In the genomic region with DNA sequence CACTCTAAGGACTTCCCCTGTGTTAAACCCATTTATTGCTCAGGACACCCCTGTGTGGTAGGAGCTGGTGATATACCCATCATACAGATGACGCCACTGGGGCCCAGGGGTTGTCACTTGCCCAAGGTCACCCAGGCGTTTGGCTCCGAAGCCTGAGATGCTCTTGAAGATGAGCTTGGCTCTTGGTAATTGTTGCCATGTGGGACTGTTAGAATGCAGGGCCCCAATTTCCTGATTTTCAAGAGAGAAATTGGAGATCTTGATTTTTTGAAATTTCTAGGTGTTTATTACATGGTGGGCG, we compare ENCODE assay signal across 21 cellular contexts.
"Had no signal": no experiment of that assay in that cellular context is flagged by ENCODE, and none has a peak within 500 bp of the region (broad histone marks: within the 10 kb centered on the region; RNA-seq: fewer than 3 reads in every experiment).

No MANE protein-coding gene starts in this region.

- H3K4me1 ChIP-seq: neural progenitor cell, pancreas, prostate gland had no signal

- DNase-seq: hippocampal formation; kidney; left colon; left ventricle myocardium inferior; mesendoderm; naive B cell; natural killer cell; nephron progenitor cell; pancreas; retina; stimulated activated CD4-positive, alpha-beta T cell treated with anti-CD3 and anti-CD28 coated beads, Interleukin-4, amount 100 ng/mL, for 24 hours; stimulated activated naive CD4-positive, alpha-beta T cell; substantia nigra; upper lobe of left lung had no signal

- H3K9me3 ChIP-seq: neutrophil, pancreas, prostate gland had no signal

- H3K27ac ChIP-seq: neural progenitor cell, neutrophil, pancreas, skin epidermis had no signal

- H3K27me3 ChIP-seq: neural progenitor cell, pancreas, tibial nerve, upper lobe of left lung had no signal

- H3K36me3 ChIP-seq: left ventricle myocardium inferior, neural progenitor cell, neutrophil, pancreas, prostate gland, tibial nerve, upper lobe of left lung had no signal

- H3K4me3 ChIP-seq: left ventricle myocardium inferior, lung, neural progenitor cell, pancreas, prostate gland, skin epidermis, tibial nerve, upper lobe of left lung had no signal

- ATAC-seq: left colon; natural killer cell; stimulated activated effector memory CD8-positive, alpha-beta T cell treated with anti-CD3 and anti-CD28 coated beads, Interleukin-12 subunit alpha, Interleukin-12 subunit beta, amount 100 ng/mL, for 72 hours had no signal
